ENCODE assay signal across 11 cellular contexts in the genomic region with DNA sequence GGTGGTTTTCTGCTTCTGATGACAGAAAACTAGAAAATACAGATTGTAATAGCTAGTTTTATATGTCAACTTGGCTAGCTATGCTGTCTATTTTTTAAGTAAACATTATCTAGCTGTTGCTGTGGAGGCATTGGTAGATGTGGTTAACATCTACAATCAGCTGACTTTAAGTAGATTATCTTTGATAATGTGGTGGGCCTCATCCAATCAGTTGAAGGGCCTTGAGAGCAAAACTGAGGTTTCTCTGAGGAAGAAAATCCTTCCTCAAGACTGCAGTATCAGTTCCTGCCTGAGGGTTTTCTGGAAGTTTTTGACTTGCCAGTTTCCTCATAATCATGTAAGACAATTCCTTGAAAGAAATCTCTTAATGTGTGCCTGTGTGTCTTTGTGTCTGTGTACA.
"Had no signal": no experiment of that assay in that cellular context is flagged by ENCODE, and none has a peak within 500 bp of the region (broad histone marks: within the 10 kb centered on the region; RNA-seq: fewer than 3 reads in every experiment).

No MANE protein-coding gene starts in this region.

- DNase-seq: GM23248, GOT3, H7, H9, HCEC 1CT, HFFc6 had no signal

- H3K9ac ChIP-seq: GM23248 had no signal

- ATAC-seq: GM23338, HCT116 had no signal

- FAIRE-seq: H1, H54 had no signal

- H3K36me3 ChIP-seq: HAP-1 had no signal

- H3K4me2 ChIP-seq: GM23338 had no signal

- H3K9me3 ChIP-seq: HAP-1 had no signal

- H3K4me1 ChIP-seq: HAP-1 had no signal

- H3K4me3 ChIP-seq: GM23248, GM23338, HAP-1 had no signal

- H2AFZ ChIP-seq: GM23248, GM23338 had no signal

- H3K27ac ChIP-seq: GM23248 had no signal
